ENCODE assay signal across 8 cellular contexts in genomic region chr11:63838150-63838681, GRCh38. TPM values are rescaled to one million over a fixed set of nuclear protein-coding genes. Genes with fewer than 3 reads are reported as not detected.
DNase-seq lines count a peak whose midpoint lies in the region; ATAC-seq and TF ChIP-seq lines count a peak whose summit lies in the region.

No MANE protein-coding gene starts in this region.

- H3K27me3 Mint-ChIP-seq in activated T-cell treated with anti-CD3 and anti-CD28 coated beads, Interleukin-2, amount 50 U/mL, for 72 hours (ENCODE audit: low read depth): no peaks in the 10 kb centered on the region

- H3K27ac ChIP-seq in iPS-18a (ENCODE audit: low read length): no peak overlapping the region
- H3K27ac ChIP-seq in stomach: peak overlapping the region; percentile 82 to 94 (median 89)

- TF ChIP-seq CTCF in stomach (IDR thresholded peaks at IDR 0.05): no peak

- no peaks in the 10 kb centered on the region for H3K9me3 Mint-ChIP-seq in activated T-cell treated with anti-CD3 and anti-CD28 coated beads, Interleukin-2, amount 50 U/mL, for 72 hours

- intact Hi-C loops in stomach (cut with DNase I; ENCODE audit: low total_unique reads): loop anchor here (5.0 kb wide), 1 partner anchor 104 kb away; no protein-coding TSS in a partner anchor

- H3K27ac Mint-ChIP-seq in activated T-cell treated with anti-CD3 and anti-CD28 coated beads, Interleukin-2, amount 50 U/mL, for 72 hours: peak overlapping the region; percentile 77

- H3K27me3 ChIP-seq in iPS-18a (ENCODE audit: control insufficient read depth, insufficient read depth, low read length) (no peaks in the 10 kb centered on the region), stomach (no peaks in the 10 kb centered on the region)

- peaks cover 10 to 11% of the 10 kb centered on the region in 2 donors for H3K36me3 Mint-ChIP-seq in activated T-cell treated with anti-CD3 and anti-CD28 coated beads, Interleukin-2, amount 50 U/mL, for 72 hours (ENCODE audit: insufficient read depth in 2 of 2)

- H3K36me3 ChIP-seq in iPS-18a (ENCODE audit: control insufficient read depth, low read depth, low read length): no peaks in the 10 kb centered on the region
- H3K36me3 ChIP-seq in stomach: peaks cover 0 to 12% (median 2%) of the 10 kb centered on the region in 4 donors

- no peak for TF ChIP-seq POLR2A in stomach (IDR thresholded peaks at IDR 0.05)

- WGBS in stomach, 5 donors: 10 to 32% (median 12%) methylated on average over 19 of the region's 19 CpGs

- peak overlapping the region; percentile 73 to 84 for H3K4me3 Mint-ChIP-seq in activated T-cell treated with anti-CD3 and anti-CD28 coated beads, Interleukin-2, amount 50 U/mL, for 72 hours

- peaks cover 55% of the 10 kb centered on the region for H3K4me1 Mint-ChIP-seq in activated T-cell treated with anti-CD3 and anti-CD28 coated beads, Interleukin-2, amount 50 U/mL, for 72 hours (ENCODE audit: low read depth)

- H3K9ac ChIP-seq in iPS-18a (ENCODE audit: low read length): peak overlapping the region; percentile 44

- TF ChIP-seq EP300 in stomach (IDR thresholded peaks at IDR 0.05): no peak

- ATAC-seq in activated T-cell treated with anti-CD3 and anti-CD28 coated beads, Interleukin-2, amount 50 U/mL, for 72 hours (replicated peaks in 1 of 2): peak in 1 of 2 donors; percentile 0
- no peak for ATAC-seq in GM18511 (IDR thresholded peaks at IDR 0.05; ENCODE audit: unreplicated experiment)
- no peak for ATAC-seq in HG03354 (IDR thresholded peaks at IDR 0.05; ENCODE audit: poor library complexity, severe bottlenecking, unreplicated experiment)

- H3K4me3 ChIP-seq in iPS-18a (ENCODE audit: low read length) (peak overlapping the region; percentile 45), stomach (peak overlapping the region; percentile 90 to 97 (median 94))

- H3K4me1 ChIP-seq in iPS-18a (ENCODE audit: control insufficient read depth, low read depth, low read length) (peaks cover 33% of the 10 kb centered on the region), stomach (peaks cover 41 to 52% (median 47%) of the 10 kb centered on the region in 4 donors)

- H3K9me3 ChIP-seq in iPS-18a (ENCODE audit: control insufficient read depth, low read depth, low read length): no peaks in the 10 kb centered on the region
- H3K9me3 ChIP-seq in stomach: no peaks in the 10 kb centered on the region

- peak; percentile 48 for DNase-seq in NCI-H2227 (lab: John Stamatoyannopoulos, UW; ENCODE audit: unreplicated experiment)
- no peak for DNase-seq in NCI-H2227 treated with DMSO at 0.1 percent for 48 hours (lab: John Stamatoyannopoulos, UW)
- no peak for DNase-seq in activated T-cell treated with anti-CD3 and anti-CD28 coated beads, Interleukin-2, amount 50 U/mL, for 72 hours
- DNase-seq in stomach: no peak
- DNase-seq in cerebellar nuclear complex (lab: John Stamatoyannopoulos, UW): no peak

RNA-seq across cellular contexts. Expression of gene MARK2, which starts 0.7 kb away (rescaled TPM):
- total RNA-seq in activated T-cell treated with anti-CD3 and anti-CD28 coated beads, Interleukin-2, amount 50 U/mL, for 72 hours: 10 to 100 TPM; 29.0 to 30.0 TPM
- 100 to 1,000 TPM in 1 of 5 donors, 10 to 100 TPM in 4; 13.8 to 128 (median 34.8) TPM for total RNA-seq in stomach
- 10 to 100 TPM in 2 of 3 donors, 1 to 10 TPM in 1; 8.8 to 18.2 (median 13.9) TPM for polyA plus RNA-seq in stomach

RNA-seq across cellular contexts. Expression of gene SPINDOC, which starts 25.0 kb away (rescaled TPM):
- 10 to 100 TPM; 21.9 to 26.7 TPM for total RNA-seq in activated T-cell treated with anti-CD3 and anti-CD28 coated beads, Interleukin-2, amount 50 U/mL, for 72 hours
- 10 to 100 TPM in 1 of 5 donors, 1 to 10 TPM in 3, under 1 TPM in 1; 0.45 to 13.6 (median 5.7) TPM for total RNA-seq in stomach
- polyA plus RNA-seq in stomach: 10 to 100 TPM in 1 of 3 donors, 1 to 10 TPM in 2; 4.6 to 12.1 (median 5.8) TPM
